In genomic region chr13:109785892-109786450, GRCh38 we compare ENCODE assay signal across 7 cellular contexts. TPM values are rescaled to one million over a fixed set of nuclear protein-coding genes. Genes with fewer than 3 reads are reported as not detected.
DNase-seq lines count a peak whose midpoint lies in the region; ATAC-seq, FAIRE-seq and TF ChIP-seq lines count a peak whose summit lies in the region.

No MANE protein-coding gene starts in this region.

- ATAC-seq in GM18511 (IDR thresholded peaks at IDR 0.05; ENCODE audit: unreplicated experiment) (peak; percentile 21), GM21825 (IDR thresholded peaks at IDR 0.05; ENCODE audit: unreplicated experiment) (peak; percentile 12), Panc1 (peak; percentile 20)

- 0 to 1% (median 0%) methylated on average over 12 to 88 of the region's 88 CpGs for WGBS in ovary, 3 donors

- H3K27me3 ChIP-seq in Panc1 (ENCODE audit: control insufficient read depth, insufficient read depth, low read length) (no peaks in the 10 kb centered on the region), ovary (no peaks in the 10 kb centered on the region), HAP-1 (ENCODE audit: low read depth) (peaks cover 31% of the 10 kb centered on the region)

- POLR2A ChIA-PET in Panc1 (lab: Charles Lee), result no interaction called here

- TF ChIP-seq POLR2A in ovary (IDR thresholded peaks at IDR 0.05), result no peak

- intact Hi-C loops in Panc1 (cut with micrococcal nuclease; ENCODE audit: unreplicated experiment), result loop anchor here (5.0 kb wide), 1 partner anchor 316 kb away; no protein-coding TSS in a partner anchor
- intact Hi-C loops in ovary (cut with DNase I), result loop anchor here (5.0 to 10.0 kb wide), 3 partner anchors 631 to 821 kb away; no protein-coding TSS in a partner anchor

- BruUV-seq in Panc1 (replicated peaks; lab: Mats Ljungman, UMichigan), result no TSS peak

- H3K27ac ChIP-seq in Panc1 (ENCODE audit: low read length) (no peak overlapping the region), epithelial cell of prostate (peak overlapping the region; percentile 75), ovary (peak overlapping the region; percentile 89 to 90)

- H3K36me3 ChIP-seq in Panc1 (ENCODE audit: control insufficient read depth, insufficient read depth, low read length), result no peaks in the 10 kb centered on the region
- H3K36me3 ChIP-seq in ovary, result no peaks in the 10 kb centered on the region
- no peaks in the 10 kb centered on the region for H3K36me3 ChIP-seq in HAP-1 (replicated peaks)

- TF ChIP-seq CTCF in Panc1 (IDR thresholded peaks at IDR 0.05), result no peak
- no peak for TF ChIP-seq CTCF in ovary (IDR thresholded peaks at IDR 0.05)

- H3K4me1 ChIP-seq in Panc1 (ENCODE audit: control insufficient read depth, insufficient read depth, low read length) (no peaks in the 10 kb centered on the region; the same call in 1 of the 2 replicates), ovary (ENCODE audit: insufficient read depth) (peaks cover 24% of the 10 kb centered on the region), HAP-1 (no peaks in the 10 kb centered on the region; the same call in 1 of the 2 replicates)

- H3K4me3 ChIP-seq in Panc1 (ENCODE audit: low read depth in 2 of 2, low read length in 2 of 2), result peak overlapping the region; percentile 52 to 61
- peak overlapping the region; percentile 68 for H3K4me3 ChIP-seq in ovary
- H3K4me3 ChIP-seq in HAP-1, result no peak overlapping the region; the same call in 1 of the 2 replicates

- no peaks in the 10 kb centered on the region for H3K9me3 ChIP-seq in Panc1 (ENCODE audit: control insufficient read depth, insufficient read depth, low read depth, low read length)
- H3K9me3 ChIP-seq in ovary, result no peaks in the 10 kb centered on the region
- H3K9me3 ChIP-seq in HAP-1, result no peaks in the 10 kb centered on the region

- in situ Hi-C loops in Panc1 (cut with HindIII; ENCODE audit: low pct_unique_long_range_greater_than_20kb, low sequenced_read_pairs), result no loop called here
- in situ Hi-C loops in HAP-1 (cut with MboI; ENCODE audit: low sequenced_read_pairs), result no loop called here

- DNase-seq in Panc1 (ENCODE audit: low read depth, low spot score) (no peak), epithelial cell of prostate (ENCODE audit: low read depth, low spot score) (no peak), ovary (peak in 2 of 5 donors; percentile 37 to 64), HAP-1 (ENCODE audit: low spot score in 2 of 2) (no peak), urothelium cell line (ENCODE audit: low spot score) (no peak)

- no peak for FAIRE-seq in urothelium cell line (lab: Jason Lieb, UNC)

- no peak for TF ChIP-seq EP300 in ovary (IDR thresholded peaks at IDR 0.05)

- CTCF ChIA-PET in Panc1 (lab: Charles Lee), result no interaction called here

RNA-seq across cellular contexts. Expression of gene IRS2, which starts 0.4 kb away (rescaled TPM):
- total RNA-seq in Panc1 (2021; ENCODE audit: unreplicated experiment) (5.9 TPM), ovary (10 to 100 TPM; 19.3 to 40.9 (median 29.3) TPM)
- 4.7 TPM for polyA plus RNA-seq in Panc1 (2012; ENCODE audit: insufficient read length)
- 10 to 100 TPM; 14.6 to 20.5 TPM for polyA plus RNA-seq in ovary
